In the genomic region with DNA sequence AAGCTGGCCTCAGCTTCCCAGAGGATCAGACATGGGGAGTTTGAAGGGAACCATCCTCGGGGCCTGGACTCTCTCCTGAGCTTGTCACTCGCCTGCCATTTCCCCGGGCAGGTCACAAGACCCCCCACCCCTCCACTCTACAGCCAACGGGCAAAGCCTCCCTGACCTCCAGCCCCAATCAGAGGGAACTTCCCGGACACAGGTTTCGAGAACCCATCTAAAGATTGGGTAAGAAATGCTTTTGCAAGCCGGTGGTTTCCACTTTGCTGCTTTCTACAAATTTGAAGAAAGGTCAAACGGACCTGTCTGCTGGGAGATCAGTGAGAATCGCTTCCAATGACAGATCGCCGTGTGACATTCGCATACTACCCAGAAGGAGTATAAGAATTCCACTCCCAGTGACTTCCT, we compare ENCODE assay signal across 8 cellular contexts.
DNase-seq lines count a peak whose midpoint lies in the region; ATAC-seq, FAIRE-seq and TF ChIP-seq lines count a peak whose summit lies in the region.

No MANE protein-coding gene starts in this region.

- DNase-seq in GM12891 (ENCODE audit: insufficient read length, low spot score): peak; percentile 50
- DNase-seq in coronary artery (ENCODE audit: low spot score): no peak
- DNase-seq in vagina (ENCODE audit: extremely low spot score in 2 of 2): no peak
- no peak for DNase-seq in progenitor cell of endocrine pancreas (ENCODE audit: low spot score, unreplicated experiment)
- no peak for DNase-seq in mesenteric fat pad (ENCODE audit: low spot score)
- no peak for DNase-seq in germinal center (ENCODE audit: low spot score)

- ATAC-seq in GM21390 (IDR thresholded peaks at IDR 0.05; ENCODE audit: unreplicated experiment) (peak; percentile 31), HG03575 (IDR thresholded peaks at IDR 0.05; ENCODE audit: extremely low read depth, insufficient number of reproducible peaks, low FRiP score, unreplicated experiment) (peak; percentile 23)

- H3K4me1 Mint-ChIP-seq in progenitor cell of endocrine pancreas (ENCODE audit: low read depth): peaks cover 8% of the 10 kb centered on the region

- H3K4me3 Mint-ChIP-seq in progenitor cell of endocrine pancreas (ENCODE audit: low read depth): no peak overlapping the region

- H3K4me1 ChIP-seq in vagina: peaks cover 28% of the 10 kb centered on the region

- no peaks in the 10 kb centered on the region for H3K9me3 ChIP-seq in vagina

- intact Hi-C loops in vagina (cut with DNase I): loop anchor here (5.0 kb wide), 1 partner anchor 737 kb away; no protein-coding TSS in a partner anchor

- no peak overlapping the region for H3K27ac Mint-ChIP-seq in progenitor cell of endocrine pancreas

- H3K4me3 ChIP-seq in coronary artery (peak overlapping the region; percentile 62), vagina (peak overlapping the region in 1 of 2 donors; percentile 10)

- H3K36me3 ChIP-seq in vagina: no peaks in the 10 kb centered on the region

- peaks cover 19% of the 10 kb centered on the region for H3K27me3 Mint-ChIP-seq in progenitor cell of endocrine pancreas

- no peaks in the 10 kb centered on the region for H3K27me3 ChIP-seq in vagina

- TF ChIP-seq CTCF in coronary artery (IDR thresholded peaks at IDR 0.05) (no peak), vagina (IDR thresholded peaks at IDR 0.05) (no peak), progenitor cell of endocrine pancreas (IDR thresholded peaks at IDR 0.05; ENCODE audit: unreplicated experiment) (no peak)

- H3K36me3 Mint-ChIP-seq in progenitor cell of endocrine pancreas (ENCODE audit: insufficient read depth): no peaks in the 10 kb centered on the region

- H3K9me3 Mint-ChIP-seq in progenitor cell of endocrine pancreas (ENCODE audit: low read depth): no peaks in the 10 kb centered on the region

- peak overlapping the region in 1 of 2 donors; percentile 68 for H3K27ac ChIP-seq in coronary artery
- peak overlapping the region; percentile 34 for H3K27ac ChIP-seq in vagina

- FAIRE-seq in GM12891 (lab: Jason Lieb, UNC): no peak

- TF ChIP-seq POLR2A in GM12891 (IDR thresholded peaks at IDR 0.05; ENCODE audit: low read depth, low read length) (0 out of 2 replicates have a peak, but pooled peaks have one; percentile 31), vagina (IDR thresholded peaks at IDR 0.05) (no peak)

TF ChIP-seq in GM12891, 5 proteins besides CTCF, POLR2A, EP300 and RAD21:
- TF ChIP-seq POU2F2 (IDR thresholded peaks at IDR 0.05; ENCODE audit: low read depth, low read length): no peak
- no peak for TF ChIP-seq TAF1 (IDR thresholded peaks at IDR 0.05; ENCODE audit: low read depth, low read length)
- TF ChIP-seq POLR2AphosphoS5 (IDR thresholded peaks at IDR 0.05; ENCODE audit: low read depth, low read length): no peak
- TF ChIP-seq PAX5 (IDR thresholded peaks at IDR 0.05; ENCODE audit: insufficient read depth, low read length, severe bottlenecking): no peak
- TF ChIP-seq SPI1 (IDR thresholded peaks at IDR 0.05; ENCODE audit: low read depth, low read length): no peak
